In genomic region chr14:76995279-76996035, GRCh38 we compare ENCODE assay signal across 13 cellular contexts. TPM values are rescaled to one million over a fixed set of nuclear protein-coding genes. Genes with fewer than 3 reads are reported as not detected.
DNase-seq lines count a peak whose midpoint lies in the region; ATAC-seq and TF ChIP-seq lines count a peak whose summit lies in the region.
"Had no signal": no experiment of that assay in that cellular context is flagged by ENCODE, and none has a peak within 500 bp of the region (broad histone marks: within the 10 kb centered on the region; RNA-seq: fewer than 3 reads in every experiment).

No MANE protein-coding gene starts in this region.

- peak in 1 of 2 donors; percentile 26 for DNase-seq in activated naive CD4-positive, alpha-beta T cell treated with anti-CD3 and anti-CD28 coated beads, Interleukin-2, amount 50 U/mL, for 72 hours (ENCODE audit: low spot score in 2 of 2)
- DNase-seq in activated naive CD4-positive, alpha-beta T cell treated with Interleukin-2 at 50 U/mL for 16 hours, result no peak
- DNase-seq in activated naive CD8-positive, alpha-beta T cell treated with anti-CD3 and anti-CD28 coated beads, Interleukin-2, amount 50 U/mL, for 24 hours, result peak; percentile 49
- DNase-seq in neural progenitor cell (ENCODE audit: low spot score), result no peak
- no peak for DNase-seq in aorta
- no peak for DNase-seq in GOT3 (lab: John Stamatoyannopoulos, UW)
- no peak for DNase-seq in foreskin melanocyte
- no peak for DNase-seq in NCI-H1417 (lab: John Stamatoyannopoulos, UW)
- DNase-seq: C1 segment of cervical spinal cord, cerebellar nuclear complex, hypothalamus had no signal

- H3K4me3 Mint-ChIP-seq in activated naive CD8-positive, alpha-beta T cell treated with anti-CD3 and anti-CD28 coated beads, Interleukin-2, amount 50 U/mL, for 24 hours, result no peak overlapping the region
- H3K4me3 Mint-ChIP-seq in neural progenitor cell, result no peak overlapping the region

- peaks cover 30% of the 10 kb centered on the region for H3K4me1 Mint-ChIP-seq in activated naive CD8-positive, alpha-beta T cell treated with anti-CD3 and anti-CD28 coated beads, Interleukin-2, amount 50 U/mL, for 24 hours
- H3K4me1 Mint-ChIP-seq in neural progenitor cell, result peaks cover 51% of the 10 kb centered on the region

- peak; percentile 56 to 72 for ATAC-seq in activated naive CD4-positive, alpha-beta T cell treated with anti-CD3 and anti-CD28 coated beads, Interleukin-2, amount 50 U/mL, for 72 hours
- ATAC-seq in activated naive CD8-positive, alpha-beta T cell treated with anti-CD3 and anti-CD28 coated beads, Interleukin-2, amount 50 U/mL, for 24 hours, result peak; percentile 83
- peak; percentile 13 for ATAC-seq in aorta (ENCODE audit: low FRiP score)

- no peaks in the 10 kb centered on the region for H4K20me1 ChIP-seq in neural progenitor cell (ENCODE audit: low read depth)

- H3K4me2 ChIP-seq in neural progenitor cell, result no peak overlapping the region

- no peak overlapping the region for H2AFZ ChIP-seq in neural progenitor cell (replicated peaks)

- WGBS in aorta, 2 donors, result 88 to 90% methylated on average over 4 of the region's 4 CpGs

- no peaks in the 10 kb centered on the region for H3K36me3 ChIP-seq in neural progenitor cell
- no peaks in the 10 kb centered on the region for H3K36me3 ChIP-seq in aorta (ENCODE audit: control insufficient read depth in 1 of 2, insufficient read depth in 2 of 2, low read length in 1 of 2)

- H3K4me3 ChIP-seq in neural progenitor cell (no peak overlapping the region), aorta (ENCODE audit: low read length in 2 of 2) (no peak overlapping the region)
- H3K4me3 ChIP-seq: lung, SK-N-MC had no signal

- no peak overlapping the region for H3K27ac ChIP-seq in neural progenitor cell
- H3K27ac ChIP-seq in aorta (ENCODE audit: low read depth in 1 of 2, low read length in 2 of 2), result no peak overlapping the region
- H3K27ac ChIP-seq: SK-N-MC had no signal

- H3F3A ChIP-seq in neural progenitor cell (ENCODE audit: low read depth), result peaks cover 16% of the 10 kb centered on the region

- H3K27me3 Mint-ChIP-seq in activated naive CD8-positive, alpha-beta T cell treated with anti-CD3 and anti-CD28 coated beads, Interleukin-2, amount 50 U/mL, for 24 hours, result peaks cover under 1% of the 10 kb centered on the region
- H3K27me3 Mint-ChIP-seq in neural progenitor cell (ENCODE audit: insufficient read depth, low read depth), result peaks cover 21% of the 10 kb centered on the region

- H3K27ac Mint-ChIP-seq in activated naive CD4-positive, alpha-beta T cell treated with anti-CD3 and anti-CD28 coated beads, Interleukin-2, amount 50 U/mL, for 72 hours, result peak overlapping the region in 1 of 2 donors; percentile 1
- H3K27ac Mint-ChIP-seq in activated naive CD8-positive, alpha-beta T cell treated with anti-CD3 and anti-CD28 coated beads, Interleukin-2, amount 50 U/mL, for 24 hours, result no peak overlapping the region
- peak overlapping the region; percentile 40 for H3K27ac Mint-ChIP-seq in neural progenitor cell

- no peaks in the 10 kb centered on the region for H3K79me2 ChIP-seq in neural progenitor cell (ENCODE audit: low read depth)

- H3K36me3 Mint-ChIP-seq in activated naive CD4-positive, alpha-beta T cell treated with anti-CD3 and anti-CD28 coated beads, Interleukin-2, amount 50 U/mL, for 72 hours, result no peaks in the 10 kb centered on the region
- H3K36me3 Mint-ChIP-seq in activated naive CD8-positive, alpha-beta T cell treated with anti-CD3 and anti-CD28 coated beads, Interleukin-2, amount 50 U/mL, for 24 hours (ENCODE audit: low read depth), result no peaks in the 10 kb centered on the region
- H3K36me3 Mint-ChIP-seq in neural progenitor cell, result no peaks in the 10 kb centered on the region

- no peak for TF ChIP-seq CTCF in neural progenitor cell (IDR thresholded peaks at IDR 0.05)

- intact Hi-C loops in aorta (cut with DNase I), result no loop called here

- no peaks in the 10 kb centered on the region for H3K9me3 Mint-ChIP-seq in activated naive CD4-positive, alpha-beta T cell treated with anti-CD3 and anti-CD28 coated beads, Interleukin-2, amount 50 U/mL, for 72 hours
- no peaks in the 10 kb centered on the region for H3K9me3 Mint-ChIP-seq in activated naive CD8-positive, alpha-beta T cell treated with anti-CD3 and anti-CD28 coated beads, Interleukin-2, amount 50 U/mL, for 24 hours
- peaks cover 2% of the 10 kb centered on the region for H3K9me3 Mint-ChIP-seq in neural progenitor cell

- H3K9me3 ChIP-seq in neural progenitor cell (ENCODE audit: low read depth) (no peaks in the 10 kb centered on the region), aorta (ENCODE audit: control insufficient read depth, low read length) (no peaks in the 10 kb centered on the region)

- H3K27me3 ChIP-seq in neural progenitor cell (no peaks in the 10 kb centered on the region), aorta (ENCODE audit: control insufficient read depth in 1 of 2, insufficient read depth in 2 of 2, low read length in 1 of 2) (no peaks in the 10 kb centered on the region)

- peaks cover 19% of the 10 kb centered on the region for H3K4me1 ChIP-seq in neural progenitor cell
- no peaks in the 10 kb centered on the region for H3K4me1 ChIP-seq in aorta (ENCODE audit: control insufficient read depth in 1 of 2, insufficient read depth in 2 of 2, low read length in 2 of 2)

- H3K9ac ChIP-seq in neural progenitor cell, result no peak overlapping the region

RNA-seq across cellular contexts. Expression of gene IRF2BPL, which starts 33.1 kb away (rescaled TPM):
- 10 to 100 TPM; 26.6 to 85.4 TPM for total RNA-seq in activated naive CD4-positive, alpha-beta T cell treated with anti-CD3 and anti-CD28 coated beads, Interleukin-2, amount 50 U/mL, for 72 hours
- total RNA-seq in neural progenitor cell (ENCODE audit: low replicate concordance), result 4.8 and 14.9 TPM in 2 replicates
- 10 to 100 TPM; 34.7 to 59.6 TPM for total RNA-seq in aorta
- 10 to 100 TPM in 1 of 2 donors, 1 to 10 TPM in 1; 3.4 to 13.0 TPM for polyA plus RNA-seq in aorta

Comparison
In these comparisons a context has a peak if more than half of its experiments do, and no peak if none do; other contexts are left out.
1. ATAC-seq: peak in every context shown above with its lines; median percentile 83 in activated naive CD8-positive, alpha-beta T cell treated with anti-CD3 and anti-CD28 coated beads, Interleukin-2, amount 50 U/mL, for 24 hours; 64 in activated naive CD4-positive, alpha-beta T cell treated with anti-CD3 and anti-CD28 coated beads, Interleukin-2, amount 50 U/mL, for 72 hours; 13 in aorta.